ENCODE assay signal across 9 cellular contexts in the genomic region with DNA sequence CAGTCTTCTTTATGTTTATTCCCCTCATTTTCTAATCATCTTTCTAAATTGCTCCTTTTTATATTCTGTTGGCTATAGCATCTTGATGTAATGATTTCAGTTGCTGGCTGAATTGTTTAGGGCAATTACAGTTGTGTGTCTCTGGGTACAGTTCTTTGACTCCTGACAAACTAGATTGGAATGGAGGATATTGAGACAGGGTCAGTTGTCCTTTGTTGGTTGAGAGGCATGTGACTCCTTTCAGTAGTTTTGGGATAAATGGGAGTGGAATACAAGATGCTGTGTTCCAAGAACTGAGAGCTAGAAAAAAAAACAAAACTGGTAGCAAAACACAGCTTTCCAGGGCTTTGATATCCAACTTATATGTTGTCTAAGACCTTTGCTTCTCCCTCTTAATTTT. TPM values are rescaled to one million over a fixed set of nuclear protein-coding genes. Genes with fewer than 3 reads are reported as not detected.
DNase-seq lines count a peak whose midpoint lies in the region; ATAC-seq and TF ChIP-seq lines count a peak whose summit lies in the region.
"Had no signal": no experiment of that assay in that cellular context is flagged by ENCODE, and none has a peak within 500 bp of the region (broad histone marks: within the 10 kb centered on the region; RNA-seq: fewer than 3 reads in every experiment).

No MANE protein-coding gene starts in this region.

- H3K27me3 Mint-ChIP-seq in IgD-negative memory B cell (no peaks in the 10 kb centered on the region), naive B cell (no peaks in the 10 kb centered on the region)

- DNase-seq in COLO829 (ENCODE audit: low spot score) = peak; percentile 81
- DNase-seq in astrocyte of the cerebellum (ENCODE audit: low read depth) = no peak
- DNase-seq in naive B cell = no peak
- no peak for DNase-seq in hypothalamus (lab: John Stamatoyannopoulos, UW)
- no peak for DNase-seq in sigmoid colon
- no peak for DNase-seq in HT-29 (ENCODE audit: low spot score)
- DNase-seq: NCI-H1694 had no signal

- peak overlapping the region; percentile 68 to 96 (median 91) for H3K4me3 Mint-ChIP-seq in IgD-negative memory B cell
- peak overlapping the region; percentile 73 to 98 (median 92) for H3K4me3 Mint-ChIP-seq in naive B cell

- H3K4me1 Mint-ChIP-seq in IgD-negative memory B cell (peaks cover 2 to 25% (median 13%) of the 10 kb centered on the region in 3 donors), naive B cell (peaks cover 8 to 14% (median 13%) of the 10 kb centered on the region in 3 donors)

- H3K36me3 Mint-ChIP-seq in IgD-negative memory B cell (peaks cover 3% of the 10 kb centered on the region), naive B cell (no peaks in the 10 kb centered on the region)

- TF ChIP-seq POLR2A in sigmoid colon (IDR thresholded peaks at IDR 0.05) = no peak

- no peak overlapping the region for H3K27ac ChIP-seq in sigmoid colon

- no peaks in the 10 kb centered on the region for H3K9me3 ChIP-seq in sigmoid colon

- in situ Hi-C loops in astrocyte of the cerebellum (cut with HindIII; ENCODE audit: low sequenced_read_pairs) = no loop called here

- peaks cover 0 to 11% (median 9%) of the 10 kb centered on the region in 4 donors for H3K4me1 ChIP-seq in sigmoid colon

- H3K36me3 ChIP-seq in sigmoid colon = no peaks in the 10 kb centered on the region

- no peak for ATAC-seq in naive B cell (ENCODE audit: low read depth in 2 of 2)
- ATAC-seq in HG03280 (IDR thresholded peaks at IDR 0.05; ENCODE audit: unreplicated experiment) = no peak

- intact Hi-C loops in sigmoid colon (cut with DNase I) = no loop called here

- H3K9me3 Mint-ChIP-seq in IgD-negative memory B cell (peaks cover 0 to 5% (median under 1%) of the 10 kb centered on the region in 3 donors), naive B cell (peaks cover under 1 to 6% (median under 1%) of the 10 kb centered on the region in 7 donors)

- no peaks in the 10 kb centered on the region for H3K27me3 ChIP-seq in sigmoid colon

- TF ChIP-seq CTCF in astrocyte of the cerebellum (IDR thresholded peaks at IDR 0.05; ENCODE audit: low read depth, low read length, missing control alignments) (no peak), sigmoid colon (IDR thresholded peaks at IDR 0.05) (no peak)

- H3K27ac Mint-ChIP-seq in IgD-negative memory B cell (peak overlapping the region in 1 of 3 donors; percentile 10), naive B cell (no peak overlapping the region)

- no peak for TF ChIP-seq EP300 in sigmoid colon (IDR thresholded peaks at IDR 0.05)

- H3K4me3 ChIP-seq in astrocyte of the cerebellum (ENCODE audit: low read depth, low read length) (peak overlapping the region; percentile 79), sigmoid colon (no peak overlapping the region)

RNA-seq across cellular contexts. Expression of a gene that starts 1.5 kb away (rescaled TPM):
- polyA plus RNA-seq in IgD-negative memory B cell = 0.29 TPM
- under 1 TPM in 4 of 6 donors, not detected in 2; 0.18 to 0.64 (median 0.38) TPM for polyA plus RNA-seq in naive B cell (ENCODE audit: low read depth in 6 of 6)
- total RNA-seq in sigmoid colon = 1 to 10 TPM in 2 of 4 donors, under 1 TPM in 2; 0.36 to 1.9 (median 0.93) TPM
- polyA plus RNA-seq in sigmoid colon = 10 to 100 TPM in 1 of 3 donors, 1 to 10 TPM in 2; 2.1 to 25.2 (median 3.6) TPM
- total RNA-seq in HT-29 (2014; rRNA removed; shearing (Covaris generic)) = 25.6 and 33.1 TPM in 2 replicates

RNA-seq across cellular contexts. Expression of a gene that starts 53.1 kb away (rescaled TPM):
- polyA plus RNA-seq in IgD-negative memory B cell (0.08 TPM), naive B cell (ENCODE audit: low read depth in 6 of 6) (under 1 TPM in 3 of 6 donors, not detected in 3; 0.04 to 0.05 (median 0.04) TPM), sigmoid colon (1 to 10 TPM in 1 of 3 donors, under 1 TPM in 2; 0.46 to 3.1 (median 0.60) TPM)
- total RNA-seq in sigmoid colon = 10 to 100 TPM; 20.1 to 35.5 (median 33.1) TPM
- total RNA-seq in HT-29 (2014; rRNA removed; shearing (Covaris generic)) = 5.9 and 11.0 TPM in 2 replicates
